22 cellular contexts compared by ENCODE assay signal in genomic region chr6:16991981-16992629, GRCh38.
"Had no signal": no experiment of that assay in that cellular context is flagged by ENCODE, and none has a peak within 500 bp of the region (broad histone marks: within the 10 kb centered on the region; RNA-seq: fewer than 3 reads in every experiment).

No MANE protein-coding gene starts in this region.

- H3K27me3 ChIP-seq: dorsolateral prefrontal cortex, esophagus muscularis mucosa, gastrocnemius medialis, neutrophil, pancreas, right lobe of liver, tibial nerve, upper lobe of right lung, uterus had no signal

- H3K27ac ChIP-seq: dorsolateral prefrontal cortex, esophagus muscularis mucosa, gastrocnemius medialis, neutrophil, pancreas, right lobe of liver, thoracic aorta, tibial nerve, upper lobe of right lung, uterus had no signal

- H3K9me3 ChIP-seq: gastrocnemius medialis, mucosa of descending colon, neutrophil, pancreas, right lobe of liver, thoracic aorta, upper lobe of right lung, uterus had no signal

- H3K4me3 ChIP-seq: dorsolateral prefrontal cortex, esophagus muscularis mucosa, gastrocnemius medialis, lung, mucosa of descending colon, pancreas, right lobe of liver, thoracic aorta, tibial nerve, upper lobe of right lung, uterus had no signal

- FAIRE-seq: colon, endothelial cell of umbilical vein, keratinocyte, pancreas had no signal

- H3K36me3 ChIP-seq: esophagus muscularis mucosa, gastrocnemius medialis, neutrophil, pancreas, right lobe of liver, thoracic aorta, tibial nerve, upper lobe of right lung, uterus had no signal

- DNase-seq: dorsolateral prefrontal cortex; effector CD8-positive, alpha-beta T cell; endodermal cell; gastrocnemius medialis; head of caudate nucleus; mucosa of descending colon; naive B cell; pancreas; right lobe of liver; stimulated activated CD4-positive, alpha-beta T cell treated with anti-CD3 and anti-CD28 coated beads, Interleukin-2, amount 100 ng/mL, for 24 hours; stimulated activated CD4-positive, alpha-beta T cell treated with anti-CD3 and anti-CD28 coated beads, Interleukin-4, amount 100 ng/mL, for 4 hours; stimulated activated naive B cell treated with anti-CD40 and anti-IgM and Interleukin-4, amounts not matched to agents 10 μg/mL and 1 μg/mL and 100 μg/mL, for 72 hours; upper lobe of right lung; uterus had no signal

- H3K4me1 ChIP-seq: esophagus muscularis mucosa, gastrocnemius medialis, pancreas, tibial nerve had no signal
